Comparison of ENCODE assay signal across 9 cellular contexts in genomic region chr19:40745402-40745780, GRCh38. TPM values are rescaled to one million over a fixed set of nuclear protein-coding genes. Genes with fewer than 3 reads are reported as not detected.
A peak's percentile ranks its signal among the peaks of the same experiment; 100 is the strongest.
DNase-seq lines count a peak whose midpoint lies in the region; TF ChIP-seq lines count a peak whose summit lies in the region.
"Had no signal": no experiment of that assay in that cellular context is flagged by ENCODE, and none has a peak within 500 bp of the region (broad histone marks: within the 10 kb centered on the region; RNA-seq: fewer than 3 reads in every experiment).

No MANE protein-coding gene starts in this region.

- H3K27ac ChIP-seq in HUES48 (ENCODE audit: low read depth, low read length) (peak overlapping the region; percentile 37), smooth muscle cell (ENCODE audit: low read depth) (peak overlapping the region; percentile 60), coronary artery (peak overlapping the region in 1 of 2 donors; percentile 80)

- no peak for TF ChIP-seq CTCF in smooth muscle cell (IDR thresholded peaks at IDR 0.05; ENCODE audit: borderline replicate concordance, insufficient read depth, poor library complexity, severe bottlenecking)
- no peak for TF ChIP-seq CTCF in coronary artery (IDR thresholded peaks at IDR 0.05)

- no peaks in the 10 kb centered on the region for H3K27me3 ChIP-seq in HUES48 (ENCODE audit: control insufficient read depth, insufficient read depth, low read length)
- H3K27me3 ChIP-seq in smooth muscle cell (ENCODE audit: low read depth): no peaks in the 10 kb centered on the region

- no peak overlapping the region for H2AFZ ChIP-seq in smooth muscle cell (ENCODE audit: low read depth)

- no peaks in the 10 kb centered on the region for H3K9me3 ChIP-seq in HUES48 (ENCODE audit: control insufficient read depth, insufficient read depth, low read length)
- H3K9me3 ChIP-seq in smooth muscle cell (replicated peaks; ENCODE audit: low read depth): no peaks in the 10 kb centered on the region

- H3K36me3 ChIP-seq in HUES48 (ENCODE audit: control insufficient read depth, insufficient read depth, low read length) (peaks cover 10% of the 10 kb centered on the region), smooth muscle cell (ENCODE audit: low read depth) (no peaks in the 10 kb centered on the region)

- peak; percentile 69 for DNase-seq in fibroblast of gingiva (ENCODE audit: low read depth)
- DNase-seq in smooth muscle cell (lab: John Stamatoyannopoulos, UW; ENCODE audit: unreplicated experiment): no peak
- DNase-seq in coronary artery (ENCODE audit: low spot score): no peak
- DNase-seq in stimulated activated naive CD4-positive, alpha-beta T cell (lab: John Stamatoyannopoulos, UW): no peak
- DNase-seq in SK-N-DZ (ENCODE audit: low spot score): no peak
- DNase-seq: DMS153, NCI-H1092 treated with DMSO at 0.1 percent for 48 hours had no signal

- H3K9ac ChIP-seq in HUES48 (ENCODE audit: low read depth, low read length): no peak overlapping the region
- H3K9ac ChIP-seq in smooth muscle cell (ENCODE audit: low read depth): no peak overlapping the region

- no peaks in the 10 kb centered on the region for H3K79me2 ChIP-seq in smooth muscle cell (ENCODE audit: low read depth)

- H3F3A ChIP-seq in smooth muscle cell (ENCODE audit: low read depth): peaks cover 8% of the 10 kb centered on the region

- H3K4me3 ChIP-seq in HUES48 (ENCODE audit: low read depth, low read length) (no peak overlapping the region), smooth muscle cell (no peak overlapping the region), coronary artery (no peak overlapping the region)

- 66% methylated on average over 7 of the region's 7 CpGs for WGBS in smooth muscle cell (ENCODE audit: low lambda C conversion rate)

- peak overlapping the region; percentile 13 for H3K4me2 ChIP-seq in smooth muscle cell

- H3K4me1 ChIP-seq in HUES48 (ENCODE audit: control insufficient read depth, insufficient read depth, low read length) (peaks cover 10% of the 10 kb centered on the region), smooth muscle cell (ENCODE audit: low read depth) (peaks cover 11% of the 10 kb centered on the region)

- no peaks in the 10 kb centered on the region for H4K20me1 ChIP-seq in smooth muscle cell (ENCODE audit: low read depth)

RNA-seq across cellular contexts. Expression of gene ACTMAP, which starts 4.9 kb away (rescaled TPM):
- 2.0 and 2.9 TPM in 2 replicates for total RNA-seq in smooth muscle cell
- polyA plus RNA-seq in smooth muscle cell: 8.6 and 8.7 TPM in 2 replicates
- 1.7 and 1.8 TPM in 2 replicates for polyA plus RNA-seq in SK-N-DZ (2014; cell fraction: cytosol; rRNA removed)
- polyA plus RNA-seq in SK-N-DZ (2014; cell fraction: nucleus; rRNA removed): 2.6 and 9.5 TPM in 2 replicates

RNA-seq across cellular contexts. Expression of gene SNRPA, which starts 5.6 kb away (rescaled TPM):
- total RNA-seq in smooth muscle cell: 30.3 and 39.3 TPM in 2 replicates
- polyA plus RNA-seq in smooth muscle cell: 87.7 TPM in 2 replicates
- 163 TPM in 2 replicates for polyA plus RNA-seq in SK-N-DZ (2014; cell fraction: cytosol; rRNA removed)
- 165 and 289 TPM in 2 replicates for polyA plus RNA-seq in SK-N-DZ (2014; cell fraction: nucleus; rRNA removed)

RNA-seq across cellular contexts. Expression of gene ITPKC, which starts 28.5 kb away (rescaled TPM):
- total RNA-seq in smooth muscle cell: 22.0 and 24.1 TPM in 2 replicates
- 25.0 and 31.9 TPM in 2 replicates for polyA plus RNA-seq in smooth muscle cell
- 5.7 and 5.9 TPM in 2 replicates for polyA plus RNA-seq in SK-N-DZ (2014; cell fraction: cytosol; rRNA removed)
- polyA plus RNA-seq in SK-N-DZ (2014; cell fraction: nucleus; rRNA removed): 5.1 and 5.7 TPM in 2 replicates

RNA-seq across cellular contexts. Expression of gene COQ8B, which starts 28.7 kb away (rescaled TPM):
- 17.7 and 26.0 TPM in 2 replicates for total RNA-seq in smooth muscle cell
- 20.7 and 21.2 TPM in 2 replicates for polyA plus RNA-seq in smooth muscle cell
- 44.2 and 50.1 TPM in 2 replicates for polyA plus RNA-seq in SK-N-DZ (2014; cell fraction: cytosol; rRNA removed)
- 60.6 and 62.4 TPM in 2 replicates for polyA plus RNA-seq in SK-N-DZ (2014; cell fraction: nucleus; rRNA removed)

RNA-seq across cellular contexts. Expression of gene MIA, which starts 29.9 kb away (rescaled TPM):
- total RNA-seq in smooth muscle cell: 3.8 TPM in 1 of 2 replicates, not detected in the other
- 2.4 and 4.0 TPM in 2 replicates for polyA plus RNA-seq in smooth muscle cell
- polyA plus RNA-seq in SK-N-DZ (2014; cell fraction: cytosol; rRNA removed): not detected in 2 replicates
- polyA plus RNA-seq in SK-N-DZ (2014; cell fraction: nucleus; rRNA removed): 3.9 TPM in 1 of 2 replicates, not detected in the other
- total RNA-seq: H7 had no signal
